Comparison of ENCODE assay signal across 9 cellular contexts in the genomic region with DNA sequence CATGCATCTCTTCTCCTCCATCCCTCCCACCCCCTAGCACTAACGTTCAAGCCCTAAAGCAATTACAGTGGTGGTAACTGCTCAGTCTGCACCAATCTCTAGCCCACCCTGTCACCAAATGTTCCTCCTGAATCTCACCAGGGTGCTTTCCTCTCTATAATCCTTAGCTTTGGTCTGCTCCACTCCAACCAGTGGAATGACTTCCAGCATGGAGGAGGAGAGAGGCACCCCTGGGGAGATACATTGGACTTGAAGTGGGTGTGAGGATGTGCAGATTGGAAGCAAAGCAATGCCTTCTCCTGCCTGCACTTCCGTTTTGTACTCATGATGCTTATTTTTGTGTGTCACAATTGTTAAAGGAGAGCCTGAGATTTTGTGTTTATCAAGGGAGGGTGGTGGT.
"Had no signal": no experiment of that assay in that cellular context is flagged by ENCODE, and none has a peak within 500 bp of the region (broad histone marks: within the 10 kb centered on the region; RNA-seq: fewer than 3 reads in every experiment).

No MANE protein-coding gene starts in this region.

- H3K9ac ChIP-seq: GM23248 had no signal

- H3K9me3 Mint-ChIP-seq: HFFc6, IgD-negative memory B cell had no signal

- H3K4me3 Mint-ChIP-seq: HFFc6, IgD-negative memory B cell had no signal

- H3K27me3 Mint-ChIP-seq: IgD-negative memory B cell had no signal

- H3K4me1 ChIP-seq: HAP-1 had no signal

- H3K9me3 ChIP-seq: HAP-1 had no signal

- DNase-seq: GM23248, GOT3, H7, HFFc6 had no signal

- H2AFZ ChIP-seq: GM23248 had no signal

- H3K27ac Mint-ChIP-seq: HFFc6, IgD-negative memory B cell had no signal

- H3K27ac ChIP-seq: GM23248, HL-60 had no signal

- H3K36me3 ChIP-seq: HAP-1 had no signal

- ATAC-seq: HCT116, HepG2 had no signal

- H3K4me3 ChIP-seq: GM23248, HAP-1 had no signal
